ENCODE assay signal across 19 cellular contexts in genomic region chr7:142537760-142538159, GRCh38.
DNase-seq lines count a peak whose midpoint lies in the region; ATAC-seq and TF ChIP-seq lines count a peak whose summit lies in the region.
"Had no signal": no experiment of that assay in that cellular context is flagged by ENCODE, and none has a peak within 500 bp of the region (broad histone marks: within the 10 kb centered on the region; RNA-seq: fewer than 3 reads in every experiment).

No MANE protein-coding gene starts in this region.

- no peaks in the 10 kb centered on the region for H3K36me3 Mint-ChIP-seq in activated naive CD4-positive, alpha-beta T cell treated with anti-CD3 and anti-CD28 coated beads for 36 hours (ENCODE audit: low read depth)
- H3K36me3 Mint-ChIP-seq in activated T-helper 17 cell treated with anti-CD3 and anti-CD28 coated beads, Interleukin-2, amount 50 U/mL, for 72 hours (ENCODE audit: low read depth) = no peaks in the 10 kb centered on the region

- intact Hi-C loops in activated naive CD4-positive, alpha-beta T cell treated with anti-CD3 and anti-CD28 coated beads for 36 hours (cut with micrococcal nuclease) = loop anchor here (5.0 kb wide), 1 partner anchor 175 kb away; no protein-coding TSS in a partner anchor

- no peak for DNase-seq in activated naive CD4-positive, alpha-beta T cell treated with anti-CD3 and anti-CD28 coated beads for 36 hours
- DNase-seq in activated naive CD4-positive, alpha-beta T cell treated with Interleukin-2 at 50 U/mL for 16 hours = no peak
- DNase-seq in ELR (ENCODE audit: low read depth) (peak; percentile 47), renal cortical epithelial cell (ENCODE audit: low read depth) (peak; percentile 35), SIG-M5 treated with dmso at 0.1 percent for 504 hours (lab: John Stamatoyannopoulos, UW; ENCODE audit: unreplicated experiment) (no peak), HPDE6-E6E7 (ENCODE audit: extremely low spot score) (no peak), foreskin keratinocyte (no peak)
- DNase-seq: BE2C; CD4-positive, alpha-beta T cell; EL; KG1; NCI-H1417 treated with DMSO at 0.1 percent for 48 hours; NCI-H187 treated with DMSO at 0.1 percent for 48 hours; NCI-H226; NCI-H524 treated with DMSO at 0.1 percent for 48 hours; PC-3; SIG-M5 had no signal

- peaks cover 7% of the 10 kb centered on the region for H3K4me1 ChIP-seq in foreskin keratinocyte
- H3K4me1 ChIP-seq: BE2C had no signal

- no peaks in the 10 kb centered on the region for H3K27me3 ChIP-seq in foreskin keratinocyte
- H3K27me3 ChIP-seq: BE2C had no signal

- H3K4me3 Mint-ChIP-seq in activated naive CD4-positive, alpha-beta T cell treated with anti-CD3 and anti-CD28 coated beads for 36 hours = no peak overlapping the region
- H3K4me3 Mint-ChIP-seq in activated T-helper 17 cell treated with anti-CD3 and anti-CD28 coated beads, Interleukin-2, amount 50 U/mL, for 72 hours = peak overlapping the region; percentile 28
- H3K4me3 Mint-ChIP-seq: CD4-positive, alpha-beta T cell had no signal

- CTCF ChIA-PET in activated naive CD4-positive, alpha-beta T cell treated with anti-CD3 and anti-CD28 coated beads for 36 hours (lab: Charles Lee) = interaction anchor here (0.6 to 2.4 kb wide), 12 partner anchors 9 to 274 kb away, joined by 3 to 9 read pairs (median 3); no protein-coding TSS in a partner anchor

- no peaks in the 10 kb centered on the region for H3K27me3 Mint-ChIP-seq in activated naive CD4-positive, alpha-beta T cell treated with anti-CD3 and anti-CD28 coated beads for 36 hours (ENCODE audit: low read depth)
- H3K27me3 Mint-ChIP-seq in activated T-helper 17 cell treated with anti-CD3 and anti-CD28 coated beads, Interleukin-2, amount 50 U/mL, for 72 hours = no peaks in the 10 kb centered on the region
- H3K27me3 Mint-ChIP-seq: CD4-positive, alpha-beta T cell had no signal

- no peak for TF ChIP-seq CTCF in foreskin keratinocyte (conservative IDR thresholded peaks at IDR 0.05)

- peak overlapping the region; percentile 86 for H3K27ac Mint-ChIP-seq in activated naive CD4-positive, alpha-beta T cell treated with anti-CD3 and anti-CD28 coated beads for 36 hours
- H3K27ac Mint-ChIP-seq in activated T-helper 17 cell treated with anti-CD3 and anti-CD28 coated beads, Interleukin-2, amount 50 U/mL, for 72 hours = no peak overlapping the region
- H3K27ac Mint-ChIP-seq: CD4-positive, alpha-beta T cell had no signal

- no peak for ATAC-seq in activated T-helper 17 cell treated with anti-CD3 and anti-CD28 coated beads, Interleukin-2, amount 50 U/mL, for 72 hours (replicated peaks)
- ATAC-seq in foreskin keratinocyte = no peak
- ATAC-seq: PC-3 had no signal

- H3K27ac ChIP-seq in foreskin keratinocyte = no peak overlapping the region
- H3K27ac ChIP-seq: RWPE1 had no signal

- H3K4me1 Mint-ChIP-seq in activated naive CD4-positive, alpha-beta T cell treated with anti-CD3 and anti-CD28 coated beads for 36 hours (ENCODE audit: low read depth) = peaks cover 42% of the 10 kb centered on the region
- peaks cover 6% of the 10 kb centered on the region for H3K4me1 Mint-ChIP-seq in activated T-helper 17 cell treated with anti-CD3 and anti-CD28 coated beads, Interleukin-2, amount 50 U/mL, for 72 hours

- no peaks in the 10 kb centered on the region for H3K9me3 Mint-ChIP-seq in activated naive CD4-positive, alpha-beta T cell treated with anti-CD3 and anti-CD28 coated beads for 36 hours
- H3K9me3 Mint-ChIP-seq in activated T-helper 17 cell treated with anti-CD3 and anti-CD28 coated beads, Interleukin-2, amount 50 U/mL, for 72 hours = no peaks in the 10 kb centered on the region
- H3K9me3 Mint-ChIP-seq: CD4-positive, alpha-beta T cell had no signal

Comparison
In these comparisons a context has a peak if more than half of its experiments do, and no peak if none do; other contexts are left out.
1. DNase-seq: peak in ELR (single experiment) and renal cortical epithelial cell (single experiment); none in activated naive CD4-positive, alpha-beta T cell treated with anti-CD3 and anti-CD28 coated beads for 36 hours (single experiment), activated naive CD4-positive, alpha-beta T cell treated with Interleukin-2 at 50 U/mL for 16 hours (single experiment), SIG-M5 treated with dmso at 0.1 percent for 504 hours (single experiment), HPDE6-E6E7 (single experiment) and foreskin keratinocyte (0 of 2).